Comparison of ENCODE assay signal across 9 cellular contexts in genomic region chr22:39077513-39077840, GRCh38. TPM values are rescaled to one million over a fixed set of nuclear protein-coding genes. Genes with fewer than 3 reads are reported as not detected.
A peak's percentile ranks its signal among the peaks of the same experiment; 100 is the strongest.
DNase-seq lines count a peak whose midpoint lies in the region; ATAC-seq and TF ChIP-seq lines count a peak whose summit lies in the region.
"Had no signal": no experiment of that assay in that cellular context is flagged by ENCODE, and none has a peak within 500 bp of the region (broad histone marks: within the 10 kb centered on the region; RNA-seq: fewer than 3 reads in every experiment).

No MANE protein-coding gene starts in this region.

- H3K4me3 ChIP-seq in right lobe of liver = peak overlapping the region; percentile 43 to 50 (median 49)
- peak overlapping the region; percentile 47 to 59 for H3K4me3 ChIP-seq in testis

- H3K27me3 ChIP-seq in right lobe of liver = no peaks in the 10 kb centered on the region
- H3K27me3 ChIP-seq in testis = no peaks in the 10 kb centered on the region

- no peaks in the 10 kb centered on the region for H3K36me3 ChIP-seq in right lobe of liver
- H3K36me3 ChIP-seq in testis (ENCODE audit: low read depth, missing control alignments) = no peaks in the 10 kb centered on the region

- intact Hi-C loops in right lobe of liver (cut with DNase I) = no loop called here
- intact Hi-C loops in testis (cut with DNase I; ENCODE audit: low total_unique reads) = no loop called here

- H3K4me1 ChIP-seq in right lobe of liver (no peaks in the 10 kb centered on the region), testis (peaks cover 12% of the 10 kb centered on the region)

- CTCF ChIA-PET in activated CD8-positive, alpha-beta memory T cell treated with anti-CD3 and anti-CD28 coated beads, Interleukin-2, amount 10 ng/mL, durations not matched to agents 7 days and 5 days (lab: Charles Lee) = interaction anchor here (0.6 to 1.4 kb wide), 2 partner anchors 44 to 48 kb away, joined by 3 read pairs; no protein-coding TSS in a partner anchor

- ATAC-seq in activated CD8-positive, alpha-beta memory T cell treated with anti-CD3 and anti-CD28 coated beads, Interleukin-2, amount 10 ng/mL, durations not matched to agents 7 days and 5 days = no peak
- ATAC-seq in activated naive CD4-positive, alpha-beta T cell treated with anti-CD3 and anti-CD28 coated beads, Interleukin-2, amount 50 U/mL, for 72 hours = no peak
- no peak for ATAC-seq in right lobe of liver
- ATAC-seq in HG02588 (IDR thresholded peaks at IDR 0.05; ENCODE audit: unreplicated experiment) = no peak

- H3K36me3 Mint-ChIP-seq in activated CD8-positive, alpha-beta memory T cell treated with anti-CD3 and anti-CD28 coated beads, Interleukin-2, amount 10 ng/mL, durations not matched to agents 7 days and 5 days = peaks cover 39% of the 10 kb centered on the region
- peaks cover 0 to 11% of the 10 kb centered on the region in 2 donors for H3K36me3 Mint-ChIP-seq in activated naive CD4-positive, alpha-beta T cell treated with anti-CD3 and anti-CD28 coated beads, Interleukin-2, amount 50 U/mL, for 72 hours

- DNase-seq in activated CD8-positive, alpha-beta memory T cell treated with anti-CD3 and anti-CD28 coated beads, Interleukin-2, amount 10 ng/mL, durations not matched to agents 7 days and 5 days = no peak
- DNase-seq in activated CD8-positive, alpha-beta memory T cell treated with anti-CD3 and anti-CD28 coated beads, Interleukin-2, amount 50 U/mL, for 4 hours = no peak
- no peak for DNase-seq in activated naive CD4-positive, alpha-beta T cell treated with anti-CD3 and anti-CD28 coated beads, Interleukin-2, amount 50 U/mL, for 72 hours (ENCODE audit: low spot score in 2 of 2)
- DNase-seq in right lobe of liver (no peak), testis (no peak), NCI-H2029 (lab: John Stamatoyannopoulos, UW) (no peak), NCI-H524 treated with DMSO at 0.1 percent for 48 hours (lab: John Stamatoyannopoulos, UW) (no peak)

- peak overlapping the region; percentile 96 for H3K4me3 Mint-ChIP-seq in activated CD8-positive, alpha-beta memory T cell treated with anti-CD3 and anti-CD28 coated beads, Interleukin-2, amount 10 ng/mL, durations not matched to agents 7 days and 5 days

- no peaks in the 10 kb centered on the region for H3K27me3 Mint-ChIP-seq in activated CD8-positive, alpha-beta memory T cell treated with anti-CD3 and anti-CD28 coated beads, Interleukin-2, amount 10 ng/mL, durations not matched to agents 7 days and 5 days

- peak overlapping the region; percentile 36 to 75 (median 49) for H3K27ac ChIP-seq in right lobe of liver
- H3K27ac ChIP-seq in testis = peak overlapping the region; percentile 68 to 86

- no peak for TF ChIP-seq POLR2A in right lobe of liver (IDR thresholded peaks at IDR 0.05)
- no peak for TF ChIP-seq POLR2A in testis (IDR thresholded peaks at IDR 0.05)

- 42% methylated on average over 2 of the region's 4 CpGs for WGBS in right lobe of liver (ENCODE audit: insufficient coverage, low coverage, low lambda C conversion rate, missing lambda C conversion rate)
- WGBS in testis, 2 donors = 20 to 28% methylated on average over 4 of the region's 4 CpGs

- peaks cover 39% of the 10 kb centered on the region for H3K4me1 Mint-ChIP-seq in activated CD8-positive, alpha-beta memory T cell treated with anti-CD3 and anti-CD28 coated beads, Interleukin-2, amount 10 ng/mL, durations not matched to agents 7 days and 5 days

- no peaks in the 10 kb centered on the region for H3K9me3 ChIP-seq in right lobe of liver
- no peaks in the 10 kb centered on the region for H3K9me3 ChIP-seq in testis

- no peak for TF ChIP-seq CTCF in right lobe of liver (IDR thresholded peaks at IDR 0.05)
- TF ChIP-seq CTCF in testis (IDR thresholded peaks at IDR 0.05) = no peak

- H3K27ac Mint-ChIP-seq in activated CD8-positive, alpha-beta memory T cell treated with anti-CD3 and anti-CD28 coated beads, Interleukin-2, amount 10 ng/mL, durations not matched to agents 7 days and 5 days = peak overlapping the region; percentile 88
- peak overlapping the region; percentile 91 to 92 for H3K27ac Mint-ChIP-seq in activated naive CD4-positive, alpha-beta T cell treated with anti-CD3 and anti-CD28 coated beads, Interleukin-2, amount 50 U/mL, for 72 hours

- H3K9me3 Mint-ChIP-seq in activated CD8-positive, alpha-beta memory T cell treated with anti-CD3 and anti-CD28 coated beads, Interleukin-2, amount 10 ng/mL, durations not matched to agents 7 days and 5 days (ENCODE audit: low read depth) = no peaks in the 10 kb centered on the region
- H3K9me3 Mint-ChIP-seq in activated naive CD4-positive, alpha-beta T cell treated with anti-CD3 and anti-CD28 coated beads, Interleukin-2, amount 50 U/mL, for 72 hours = no peaks in the 10 kb centered on the region

RNA-seq across cellular contexts. Expression of gene APOBEC3G, which starts 0.4 kb away (rescaled TPM):
- 100 to 1,000 TPM; 146 to 196 TPM for total RNA-seq in activated CD8-positive, alpha-beta memory T cell treated with anti-CD3 and anti-CD28 coated beads, Interleukin-2, amount 10 ng/mL, durations not matched to agents 7 days and 5 days
- total RNA-seq in activated naive CD4-positive, alpha-beta T cell treated with anti-CD3 and anti-CD28 coated beads, Interleukin-2, amount 50 U/mL, for 72 hours = 10 to 100 TPM; 29.1 to 48.3 TPM
- total RNA-seq in right lobe of liver (1 to 10 TPM in 5 of 6 experiments, under 1 TPM in 1; 0.42 to 3.0 (median 2.0) TPM), testis (10 to 100 TPM; 68.3 to 73.8 TPM)
- polyA plus RNA-seq in testis (ENCODE audit: insufficient read depth, low read depth, low replicate concordance) = 56.4 TPM

RNA-seq across cellular contexts. Expression of gene APOBEC3H, which starts 19.6 kb away (rescaled TPM):
- 100 to 1,000 TPM in 1 of 2 experiments, 10 to 100 TPM in 1; 67.0 to 137 TPM for total RNA-seq in activated CD8-positive, alpha-beta memory T cell treated with anti-CD3 and anti-CD28 coated beads, Interleukin-2, amount 10 ng/mL, durations not matched to agents 7 days and 5 days
- total RNA-seq in activated naive CD4-positive, alpha-beta T cell treated with anti-CD3 and anti-CD28 coated beads, Interleukin-2, amount 50 U/mL, for 72 hours = 10 to 100 TPM; 10.5 to 34.3 TPM
- total RNA-seq in right lobe of liver = under 1 TPM in 1 of 6 experiments, not detected in 5; 0.31 TPM
- total RNA-seq in testis = 1 to 10 TPM; 3.5 to 5.2 TPM
- polyA plus RNA-seq in testis (ENCODE audit: insufficient read depth, low read depth, low replicate concordance) = 3.6 TPM
- total RNA-seq: esophagus mucosa had no signal

RNA-seq across cellular contexts. Expression of gene APOBEC3F, which starts 36.8 kb away (rescaled TPM):
- total RNA-seq in activated CD8-positive, alpha-beta memory T cell treated with anti-CD3 and anti-CD28 coated beads, Interleukin-2, amount 10 ng/mL, durations not matched to agents 7 days and 5 days = 10 to 100 TPM; 39.8 to 58.0 TPM
- total RNA-seq in activated naive CD4-positive, alpha-beta T cell treated with anti-CD3 and anti-CD28 coated beads, Interleukin-2, amount 50 U/mL, for 72 hours = 10 to 100 TPM; 15.8 to 25.8 TPM
- total RNA-seq in right lobe of liver (1 to 10 TPM; 2.0 to 6.6 (median 4.5) TPM), testis (10 to 100 TPM; 26.8 to 30.5 TPM)
- polyA plus RNA-seq in testis (ENCODE audit: insufficient read depth, low read depth, low replicate concordance) = 19.0 TPM

RNA-seq across cellular contexts. Expression of gene APOBEC3D, which starts 56.5 kb away (rescaled TPM):
- 10 to 100 TPM; 49.8 to 69.4 TPM for total RNA-seq in activated CD8-positive, alpha-beta memory T cell treated with anti-CD3 and anti-CD28 coated beads, Interleukin-2, amount 10 ng/mL, durations not matched to agents 7 days and 5 days
- 10 to 100 TPM; 16.0 to 27.2 TPM for total RNA-seq in activated naive CD4-positive, alpha-beta T cell treated with anti-CD3 and anti-CD28 coated beads, Interleukin-2, amount 50 U/mL, for 72 hours
- total RNA-seq in right lobe of liver = 1 to 10 TPM in 1 of 6 experiments, under 1 TPM in 5; 0.35 to 1.0 (median 0.61) TPM
- 1 to 10 TPM; 6.2 to 6.4 TPM for total RNA-seq in testis
- 3.7 TPM for polyA plus RNA-seq in testis (ENCODE audit: insufficient read depth, low read depth, low replicate concordance)

Comparison
In these comparisons a context has a peak if more than half of its experiments do, and no peak if none do; other contexts are left out.
1. RNA of gene APOBEC3G, which starts 0.4 kb away (total RNA-seq): 146 to 196 TPM in activated CD8-positive, alpha-beta memory T cell treated with anti-CD3 and anti-CD28 coated beads, Interleukin-2, amount 10 ng/mL, durations not matched to agents 7 days and 5 days, 68.3 to 73.8 TPM in testis and 29.1 to 48.3 TPM in activated naive CD4-positive, alpha-beta T cell treated with anti-CD3 and anti-CD28 coated beads, Interleukin-2, amount 50 U/mL, for 72 hours; 0.42 to 3.0 TPM in right lobe of liver; every median in the first group is over 4 times any median in the second.